ENCODE assay signal across 10 cellular contexts in genomic region chr16:88684569-88685155, GRCh38. TPM values are rescaled to one million over a fixed set of nuclear protein-coding genes. Genes with fewer than 3 reads are reported as not detected.
DNase-seq lines count a peak whose midpoint lies in the region; ATAC-seq and TF ChIP-seq lines count a peak whose summit lies in the region.
"Had no signal": no experiment of that assay in that cellular context is flagged by ENCODE, and none has a peak within 500 bp of the region (broad histone marks: within the 10 kb centered on the region; RNA-seq: fewer than 3 reads in every experiment).

No MANE protein-coding gene starts in this region.

- no peak overlapping the region for H3K18ac ChIP-seq in mesenchymal stem cell (ENCODE audit: low read depth in 1 of 2, low read length in 2 of 2)

- H3K36me3 ChIP-seq in GM23338 (ENCODE audit: insufficient read depth), result no peaks in the 10 kb centered on the region; the same call in 1 of the 2 replicates
- H3K36me3 ChIP-seq in mesenchymal stem cell (ENCODE audit: control insufficient read depth in 1 of 2, insufficient read depth in 2 of 2, low read depth in 1 of 2, low read length in 2 of 2), result peaks cover 0 to 5% of the 10 kb centered on the region in 2 experiments

- peak overlapping the region; percentile 12 for H4K8ac ChIP-seq in mesenchymal stem cell (ENCODE audit: low read length)

- no peak overlapping the region for H3K27ac ChIP-seq in CD4-positive, alpha-beta T cell (ENCODE audit: low read depth, low read length)
- H3K27ac ChIP-seq in GM23338 (ENCODE audit: low read depth) (no peak overlapping the region), mesenchymal stem cell (ENCODE audit: low read length, poor library complexity, severe bottlenecking) (no peak overlapping the region)
- H3K27ac ChIP-seq: testis had no signal

- TF ChIP-seq CTCF in CD4-positive, alpha-beta T cell (IDR thresholded peaks at IDR 0.05), result no peak
- TF ChIP-seq CTCF in GM23338 (conservative IDR thresholded peaks at IDR 0.05; ENCODE audit: low read depth in 2 of 2), result no peak; a peak in 1 of 4 replicates
- TF ChIP-seq CTCF in activated CD8-positive, alpha-beta T cell treated with anti-CD3 and anti-CD28 coated beads for 36 hours (IDR thresholded peaks at IDR 0.05), result no peak

- H2AK5ac ChIP-seq in mesenchymal stem cell (ENCODE audit: low read length, severe bottlenecking), result no peak overlapping the region

- no peak overlapping the region for H2BK12ac ChIP-seq in mesenchymal stem cell (ENCODE audit: low read length in 2 of 2)

- H2BK120ac ChIP-seq in mesenchymal stem cell (ENCODE audit: low read depth, low read length), result no peak overlapping the region

- no peak for DNase-seq in CD4-positive, alpha-beta T cell
- DNase-seq in GM23338 (ENCODE audit: low spot score) (no peak), mesenchymal stem cell (no peak), HPDE6-E6E7 (ENCODE audit: extremely low spot score) (no peak), medulla oblongata (ENCODE audit: extremely low spot score) (no peak), NCI-H128 (lab: John Stamatoyannopoulos, UW; ENCODE audit: unreplicated experiment) (no peak)
- no peak for DNase-seq in activated CD8-positive, alpha-beta T cell treated with anti-CD3 and anti-CD28 coated beads for 36 hours
- DNase-seq: testis had no signal

- no peak overlapping the region for H2BK5ac ChIP-seq in mesenchymal stem cell (ENCODE audit: low read depth, low read length, poor library complexity, severe bottlenecking)

- H3K4ac ChIP-seq in mesenchymal stem cell (ENCODE audit: low read depth in 1 of 2, low read length in 2 of 2), result no peak overlapping the region

- peaks cover 4% of the 10 kb centered on the region for H3K79me2 ChIP-seq in GM23338 (replicated peaks; ENCODE audit: insufficient read depth)

- CTCF ChIA-PET in CD4-positive, alpha-beta T cell (lab: Charles Lee), result interaction anchor here (0.7 to 2.3 kb wide), 10 partner anchors 9 to 115 kb away, joined by 3 to 23 read pairs (median 6); partner anchors contain the start of genes CTU2, MVD, RNF166 and ZC3H18
- CTCF ChIA-PET in activated CD8-positive, alpha-beta T cell treated with anti-CD3 and anti-CD28 coated beads for 36 hours (lab: Charles Lee), result interaction anchor here (0.8 to 2.4 kb wide), 12 partner anchors 10 to 1040 kb away, joined by 3 to 16 read pairs (median 4); partner anchors contain the start of gene IL17C

- no peaks in the 10 kb centered on the region for H3K79me1 ChIP-seq in mesenchymal stem cell (replicated peaks; ENCODE audit: low read length, poor library complexity, severe bottlenecking)

- peak overlapping the region; percentile 80 for H3K27ac Mint-ChIP-seq in CD4-positive, alpha-beta T cell
- H3K27ac Mint-ChIP-seq in GM23338, result no peak overlapping the region
- H3K27ac Mint-ChIP-seq in activated CD8-positive, alpha-beta T cell treated with anti-CD3 and anti-CD28 coated beads for 36 hours, result no peak overlapping the region
- H3K27ac Mint-ChIP-seq: mesothelial cell of epicardium had no signal

- H2AFZ ChIP-seq in GM23338 (peak overlapping the region; percentile 94), mesenchymal stem cell (ENCODE audit: low read depth, low read length) (no peak overlapping the region)

- 75% methylated on average over 15 of the region's 15 CpGs for WGBS in mesenchymal stem cell

- H3K4me3 ChIP-seq in GM23338 (peak overlapping the region; percentile 96), mesenchymal stem cell (ENCODE audit: insufficient read depth in 1 of 2, low read depth in 1 of 2, low read length in 2 of 2) (no peak overlapping the region)

- H2BK15ac ChIP-seq in mesenchymal stem cell (ENCODE audit: low read depth, poor library complexity, severe bottlenecking), result no peak overlapping the region

- no peak overlapping the region for H3K14ac ChIP-seq in mesenchymal stem cell (ENCODE audit: low read length in 2 of 2)

- ATAC-seq in CD4-positive, alpha-beta T cell (ENCODE audit: poor library complexity), result no peak
- ATAC-seq in GM23338, result 0 out of 3 replicates have a peak, but pooled peaks have one; percentile 1
- ATAC-seq in activated CD8-positive, alpha-beta T cell treated with anti-CD3 and anti-CD28 coated beads for 36 hours, result no peak
- ATAC-seq in HG02623 (IDR thresholded peaks at IDR 0.05; ENCODE audit: unreplicated experiment), result no peak

- H3F3A ChIP-seq in GM23338 (replicated peaks; ENCODE audit: low read depth), result peaks cover 6% of the 10 kb centered on the region; the same call in 1 of the 2 replicates

- H3K27me3 ChIP-seq in CD4-positive, alpha-beta T cell (ENCODE audit: control insufficient read depth, insufficient read depth, low read length), result no peaks in the 10 kb centered on the region
- H3K27me3 ChIP-seq in GM23338 (ENCODE audit: insufficient read depth), result peaks cover 10% of the 10 kb centered on the region
- peaks cover 61 to 76% of the 10 kb centered on the region in 2 experiments for H3K27me3 ChIP-seq in mesenchymal stem cell (ENCODE audit: control insufficient read depth in 1 of 2, insufficient read depth in 1 of 2, low read length in 2 of 2)
- H3K27me3 ChIP-seq: testis had no signal

- peaks cover 50% of the 10 kb centered on the region for H3K4me1 Mint-ChIP-seq in CD4-positive, alpha-beta T cell (ENCODE audit: low read depth)
- H3K4me1 Mint-ChIP-seq in GM23338, result peaks cover 15% of the 10 kb centered on the region
- H3K4me1 Mint-ChIP-seq in activated CD8-positive, alpha-beta T cell treated with anti-CD3 and anti-CD28 coated beads for 36 hours (ENCODE audit: low read depth), result peaks cover 35% of the 10 kb centered on the region

- H3K36me3 Mint-ChIP-seq in CD4-positive, alpha-beta T cell (ENCODE audit: low read depth), result peaks cover 19% of the 10 kb centered on the region
- H3K36me3 Mint-ChIP-seq in GM23338 (ENCODE audit: low read depth), result peaks cover 3% of the 10 kb centered on the region; the same call in 2 of the 3 replicates
- H3K36me3 Mint-ChIP-seq in activated CD8-positive, alpha-beta T cell treated with anti-CD3 and anti-CD28 coated beads for 36 hours (ENCODE audit: low read depth), result peaks cover 2% of the 10 kb centered on the region
- H3K36me3 Mint-ChIP-seq: mesothelial cell of epicardium had no signal

- H3K23ac ChIP-seq in mesenchymal stem cell (ENCODE audit: low read length in 2 of 2), result peak overlapping the region in 1 of 2 experiments; percentile 56

- H3K4me2 ChIP-seq in GM23338 (peak overlapping the region; percentile 97), mesenchymal stem cell (ENCODE audit: low read length, poor library complexity, severe bottlenecking) (no peak overlapping the region)

- H3K9ac ChIP-seq in mesenchymal stem cell (ENCODE audit: low read length), result no peak overlapping the region

- H3K4me3 Mint-ChIP-seq in CD4-positive, alpha-beta T cell, result peak overlapping the region; percentile 87
- peak overlapping the region; percentile 74 for H3K4me3 Mint-ChIP-seq in GM23338
- H3K4me3 Mint-ChIP-seq in activated CD8-positive, alpha-beta T cell treated with anti-CD3 and anti-CD28 coated beads for 36 hours, result peak overlapping the region; percentile 73

- peaks cover 9% of the 10 kb centered on the region for H3K4me1 ChIP-seq in GM23338 (ENCODE audit: insufficient read depth)
- peaks cover 32% of the 10 kb centered on the region for H3K4me1 ChIP-seq in mesenchymal stem cell (ENCODE audit: control insufficient read depth, insufficient read depth, low read depth, low read length)

- intact Hi-C loops in CD4-positive, alpha-beta T cell (cut with DNase I, micrococcal nuclease), result loop anchor here (2.0 to 5.0 kb wide), 4 partner anchors 20 to 232 kb away; partner anchors contain the start of genes CYBA (in 2 of the 2), IL17C (in 1 of the 2) and ZFPM1 (in 1 of the 2)
- intact Hi-C loops in activated CD8-positive, alpha-beta T cell treated with anti-CD3 and anti-CD28 coated beads for 36 hours (cut with micrococcal nuclease), result no loop called here

- no peaks in the 10 kb centered on the region for H3K9me3 ChIP-seq in CD4-positive, alpha-beta T cell (ENCODE audit: control insufficient read depth, low read length)
- no peaks in the 10 kb centered on the region for H3K9me3 ChIP-seq in mesenchymal stem cell (ENCODE audit: control insufficient read depth, low read length)
- H3K9me3 ChIP-seq: testis had no signal

- H4K91ac ChIP-seq in mesenchymal stem cell (ENCODE audit: low read length), result no peak overlapping the region

- POLR2A ChIA-PET in CD4-positive, alpha-beta T cell (lab: Charles Lee), result interaction anchor here (0.7 to 4.7 kb wide), 4 partner anchors 12 to 46 kb away, joined by 3 to 71 read pairs (median 4); partner anchors contain the start of genes CTU2 and RNF166
- POLR2A ChIA-PET in activated CD8-positive, alpha-beta T cell treated with anti-CD3 and anti-CD28 coated beads for 36 hours (lab: Charles Lee), result interaction anchor here (1.0 to 5.7 kb wide), 4 partner anchors 19 to 47 kb away, joined by 3 to 61 read pairs (median 4); partner anchors contain the start of genes CTU2, MVD and RNF166

- H3K27me3 Mint-ChIP-seq in CD4-positive, alpha-beta T cell, result no peaks in the 10 kb centered on the region
- peaks cover 40% of the 10 kb centered on the region for H3K27me3 Mint-ChIP-seq in GM23338 (ENCODE audit: insufficient read depth, low read depth, poor library complexity)
- no peaks in the 10 kb centered on the region for H3K27me3 Mint-ChIP-seq in activated CD8-positive, alpha-beta T cell treated with anti-CD3 and anti-CD28 coated beads for 36 hours

- H3K9me3 Mint-ChIP-seq in CD4-positive, alpha-beta T cell, result no peaks in the 10 kb centered on the region
- no peaks in the 10 kb centered on the region for H3K9me3 Mint-ChIP-seq in GM23338
- H3K9me3 Mint-ChIP-seq in activated CD8-positive, alpha-beta T cell treated with anti-CD3 and anti-CD28 coated beads for 36 hours, result no peaks in the 10 kb centered on the region
- H3K9me3 Mint-ChIP-seq: mesothelial cell of epicardium had no signal

- 0 out of 2 replicates have a peak, but pooled peaks cover 5% of the 10 kb centered on the region for H4K20me1 ChIP-seq in GM23338 (replicated peaks; ENCODE audit: insufficient read depth)

- H3K9me2 ChIP-seq in GM23338 (ENCODE audit: insufficient read depth), result no peaks in the 10 kb centered on the region

RNA-seq across cellular contexts. Expression of gene SNAI3, which starts 1.6 kb away (rescaled TPM):
- total RNA-seq in CD4-positive, alpha-beta T cell, result 1 to 10 TPM; 3.0 to 3.5 TPM
- total RNA-seq in GM23338 (2014; rRNA removed; shearing (Covaris generic)), result 19.2 and 19.4 TPM in 2 replicates
- 10.0 and 10.3 TPM in 2 replicates for polyA plus RNA-seq in GM23338 (2016; fragmentation: Nextera tagmentation; extraction: Ambion mirVana)
- total RNA-seq in activated CD8-positive, alpha-beta T cell treated with anti-CD3 and anti-CD28 coated beads for 36 hours, result 1 to 10 TPM; 5.2 to 5.3 TPM
- polyA plus RNA-seq in mesenchymal stem cell (2013, experiment 1 of 2), result 0.06 TPM
- 0.10 TPM for polyA plus RNA-seq in mesenchymal stem cell (2013, experiment 2 of 2)

RNA-seq across cellular contexts. Expression of gene RNF166, which starts 21.5 kb away (rescaled TPM):
- 100 to 1,000 TPM; 334 to 355 TPM for total RNA-seq in CD4-positive, alpha-beta T cell
- 39.6 and 43.4 TPM in 2 replicates for total RNA-seq in GM23338 (2014; rRNA removed; shearing (Covaris generic))
- 24.9 and 27.8 TPM in 2 replicates for polyA plus RNA-seq in GM23338 (2016; fragmentation: Nextera tagmentation; extraction: Ambion mirVana)
- total RNA-seq in activated CD8-positive, alpha-beta T cell treated with anti-CD3 and anti-CD28 coated beads for 36 hours, result 10 to 100 TPM; 80.7 to 82.4 TPM
- polyA plus RNA-seq in mesenchymal stem cell (2013, experiment 1 of 2), result 12.6 TPM
- 10.8 TPM for polyA plus RNA-seq in mesenchymal stem cell (2013, experiment 2 of 2)

RNA-seq across cellular contexts. Expression of gene CTU2, which starts 21.6 kb away (rescaled TPM):
- 10 to 100 TPM; 39.3 to 44.0 TPM for total RNA-seq in CD4-positive, alpha-beta T cell
- total RNA-seq in GM23338 (2014; rRNA removed; shearing (Covaris generic)), result 15.4 and 22.3 TPM in 2 replicates
- polyA plus RNA-seq in GM23338 (2016; fragmentation: Nextera tagmentation; extraction: Ambion mirVana), result 25.7 and 33.6 TPM in 2 replicates
- 10 to 100 TPM; 37.1 to 37.8 TPM for total RNA-seq in activated CD8-positive, alpha-beta T cell treated with anti-CD3 and anti-CD28 coated beads for 36 hours
- polyA plus RNA-seq in mesenchymal stem cell (2013, experiment 1 of 2), result 34.1 TPM
- polyA plus RNA-seq in mesenchymal stem cell (2013, experiment 2 of 2), result 31.6 TPM

RNA-seq across cellular contexts. Expression of gene MVD, which starts 21.8 kb away (rescaled TPM):
- total RNA-seq in CD4-positive, alpha-beta T cell, result 10 to 100 TPM; 74.2 to 76.9 TPM
- 144 and 149 TPM in 2 replicates for total RNA-seq in GM23338 (2014; rRNA removed; shearing (Covaris generic))
- polyA plus RNA-seq in GM23338 (2016; fragmentation: Nextera tagmentation; extraction: Ambion mirVana), result 94.2 and 95.3 TPM in 2 replicates
- total RNA-seq in activated CD8-positive, alpha-beta T cell treated with anti-CD3 and anti-CD28 coated beads for 36 hours, result 10 to 100 TPM; 83.1 to 89.9 TPM
- 120 TPM for polyA plus RNA-seq in mesenchymal stem cell (2013, experiment 1 of 2)
- 109 TPM for polyA plus RNA-seq in mesenchymal stem cell (2013, experiment 2 of 2)

RNA-seq across cellular contexts. Expression of gene CYBA, which starts 33.8 kb away (rescaled TPM):
- 100 to 1,000 TPM; 292 to 294 TPM for total RNA-seq in CD4-positive, alpha-beta T cell
- total RNA-seq in GM23338 (2014; rRNA removed; shearing (Covaris generic)), result 228 and 275 TPM in 2 replicates
- polyA plus RNA-seq in GM23338 (2016; fragmentation: Nextera tagmentation; extraction: Ambion mirVana), result 281 and 285 TPM in 2 replicates
- 100 to 1,000 TPM; 230 to 236 TPM for total RNA-seq in activated CD8-positive, alpha-beta T cell treated with anti-CD3 and anti-CD28 coated beads for 36 hours
- 319 TPM for polyA plus RNA-seq in mesenchymal stem cell (2013, experiment 1 of 2)
- polyA plus RNA-seq in mesenchymal stem cell (2013, experiment 2 of 2), result 325 TPM
